Comparison of ENCODE assay signal across 8 cellular contexts in genomic region chr3:129650256-129650872, GRCh38. TPM values are rescaled to one million over a fixed set of nuclear protein-coding genes. Genes with fewer than 3 reads are reported as not detected.
A peak's percentile ranks its signal among the peaks of the same experiment; 100 is the strongest.
DNase-seq lines count a peak whose midpoint lies in the region; ATAC-seq lines count a peak whose summit lies in the region.

No MANE protein-coding gene starts in this region.

- H3K79me1 ChIP-seq in mesendoderm (ENCODE audit: low read length) = no peaks in the 10 kb centered on the region

- no peak overlapping the region for H2BK5ac ChIP-seq in mesendoderm (ENCODE audit: low read length)

- H3K4me3 Mint-ChIP-seq in activated CD4-positive, alpha-beta T cell treated with anti-CD3 and anti-CD28 coated beads, Interleukin-2, amount 10 ng/mL, durations not matched to agents 7 days and 5 days = no peak overlapping the region
- no peak overlapping the region for H3K4me3 Mint-ChIP-seq in effector memory CD8-positive, alpha-beta T cell

- no peak for ATAC-seq in activated CD4-positive, CD25-positive, alpha-beta regulatory T cell treated with anti-CD3 and anti-CD28 coated beads, Interleukin-2, amount 50 U/mL, for 24 hours
- no peak for ATAC-seq in effector memory CD8-positive, alpha-beta T cell (replicated peaks)

- H3K36me3 ChIP-seq in mesendoderm (ENCODE audit: control insufficient read depth, insufficient read depth, low read length) = no peaks in the 10 kb centered on the region

- no peaks in the 10 kb centered on the region for H3K4me1 Mint-ChIP-seq in activated CD4-positive, alpha-beta T cell treated with anti-CD3 and anti-CD28 coated beads, Interleukin-2, amount 10 ng/mL, durations not matched to agents 7 days and 5 days
- H3K4me1 Mint-ChIP-seq in effector memory CD8-positive, alpha-beta T cell (ENCODE audit: low read depth in 2 of 2) = peaks cover 3 to 4% of the 10 kb centered on the region in 2 donors

- H3K23ac ChIP-seq in mesendoderm (ENCODE audit: low read length) = no peak overlapping the region

- CTCF ChIA-PET in activated CD4-positive, alpha-beta T cell treated with anti-CD3 and anti-CD28 coated beads, Interleukin-2, amount 10 ng/mL, durations not matched to agents 7 days and 5 days (lab: Charles Lee) = interaction anchor here (0.7 to 1.2 kb wide), 3 partner anchors 164 to 299 kb away, joined by 3 read pairs; no protein-coding TSS in a partner anchor

- H3K9ac ChIP-seq in mesendoderm (ENCODE audit: low read length) = peak overlapping the region; percentile 32

- H3K4me3 ChIP-seq in mesendoderm (ENCODE audit: low read length) = no peak overlapping the region

- peaks cover 5% of the 10 kb centered on the region for H3K4me1 ChIP-seq in mesendoderm (ENCODE audit: control insufficient read depth, low read depth, low read length)

- H3K79me2 ChIP-seq in mesendoderm (ENCODE audit: control insufficient read depth, insufficient read depth, low read length) = no peaks in the 10 kb centered on the region

- peak overlapping the region; percentile 22 for H3K56ac ChIP-seq in mesendoderm (ENCODE audit: low read length)

- no peak overlapping the region for H4K8ac ChIP-seq in mesendoderm (ENCODE audit: low read depth, low read length)

- H3K4ac ChIP-seq in mesendoderm (ENCODE audit: low read depth, low read length) = no peak overlapping the region

- H3K27ac ChIP-seq in mesendoderm (ENCODE audit: low read depth, low read length) = no peak overlapping the region

- H3K27me3 ChIP-seq in mesendoderm (ENCODE audit: insufficient read depth, low read length, poor library complexity) = no peaks in the 10 kb centered on the region

- peak overlapping the region; percentile 67 for H2BK120ac ChIP-seq in mesendoderm (ENCODE audit: low read depth, low read length)

- POLR2A ChIA-PET in activated CD4-positive, alpha-beta T cell treated with anti-CD3 and anti-CD28 coated beads, Interleukin-2, amount 10 ng/mL, durations not matched to agents 7 days and 5 days (lab: Charles Lee) = no interaction called here

- no peak overlapping the region for H3K18ac ChIP-seq in mesendoderm (ENCODE audit: low read length)

- H3K27ac Mint-ChIP-seq in activated CD4-positive, alpha-beta T cell treated with anti-CD3 and anti-CD28 coated beads, Interleukin-2, amount 10 ng/mL, durations not matched to agents 7 days and 5 days = no peak overlapping the region
- peak overlapping the region in 1 of 2 donors; percentile 81 for H3K27ac Mint-ChIP-seq in effector memory CD8-positive, alpha-beta T cell

- DNase-seq in activated CD4-positive, CD25-positive, alpha-beta regulatory T cell treated with anti-CD3 and anti-CD28 coated beads, Interleukin-2, amount 50 U/mL, for 16 hours (ENCODE audit: low read depth, low spot score) = peak; percentile 28
- DNase-seq in NCI-H2196 treated with DMSO at 0.1 percent for 48 hours (lab: John Stamatoyannopoulos, UW; ENCODE audit: unreplicated experiment) (peak; percentile 36), mesendoderm (peak; percentile 91), NCI-H345 treated with DMSO at 0.1 percent for 48 hours (lab: John Stamatoyannopoulos, UW; ENCODE audit: unreplicated experiment) (no peak)
- DNase-seq in activated CD4-positive, alpha-beta T cell treated with anti-CD3 and anti-CD28 coated beads, Interleukin-2, amount 10 ng/mL, durations not matched to agents 7 days and 5 days = peak; percentile 65
- peak; percentile 41 to 50 (median 41) for DNase-seq in effector memory CD8-positive, alpha-beta T cell
- peak; percentile 23 for DNase-seq in stimulated activated naive CD4-positive, alpha-beta T cell treated with Interleukin-2 at 50 U/mL for 16 hours (lab: John Stamatoyannopoulos, UW)

- no peak overlapping the region for H3K4me2 ChIP-seq in mesendoderm (ENCODE audit: low read length)

- no peaks in the 10 kb centered on the region for H3K27me3 Mint-ChIP-seq in activated CD4-positive, alpha-beta T cell treated with anti-CD3 and anti-CD28 coated beads, Interleukin-2, amount 10 ng/mL, durations not matched to agents 7 days and 5 days
- no peaks in the 10 kb centered on the region for H3K27me3 Mint-ChIP-seq in effector memory CD8-positive, alpha-beta T cell

- no peak overlapping the region for H2BK15ac ChIP-seq in mesendoderm (replicated peaks; ENCODE audit: low read depth)

- H3K36me3 Mint-ChIP-seq in activated CD4-positive, alpha-beta T cell treated with anti-CD3 and anti-CD28 coated beads, Interleukin-2, amount 10 ng/mL, durations not matched to agents 7 days and 5 days (ENCODE audit: low read depth) = peaks cover 3% of the 10 kb centered on the region
- peaks cover 7% of the 10 kb centered on the region for H3K36me3 Mint-ChIP-seq in effector memory CD8-positive, alpha-beta T cell (ENCODE audit: insufficient read depth)

- H4K5ac ChIP-seq in mesendoderm (ENCODE audit: low read length) = no peak overlapping the region

- H2AK5ac ChIP-seq in mesendoderm (ENCODE audit: low read length) = no peak overlapping the region

- no CpG with 5 or more reads among the region's 7 CpGs for WGBS in mesendoderm (ENCODE audit: extremely low coverage, insufficient coverage, low lambda C conversion rate)

- H3K9me3 Mint-ChIP-seq in activated CD4-positive, alpha-beta T cell treated with anti-CD3 and anti-CD28 coated beads, Interleukin-2, amount 10 ng/mL, durations not matched to agents 7 days and 5 days = no peaks in the 10 kb centered on the region
- H3K9me3 Mint-ChIP-seq in effector memory CD8-positive, alpha-beta T cell = no peaks in the 10 kb centered on the region

RNA-seq across cellular contexts. Expression of gene PLXND1, which starts 43.9 kb away (rescaled TPM):
- 1 to 10 TPM; 1.2 to 1.4 TPM for total RNA-seq in activated CD4-positive, alpha-beta T cell treated with anti-CD3 and anti-CD28 coated beads, Interleukin-2, amount 10 ng/mL, durations not matched to agents 7 days and 5 days
- polyA plus RNA-seq in mesendoderm (2013, experiment 1 of 2) = 94.2 TPM
- 90.0 TPM for polyA plus RNA-seq in mesendoderm (2013, experiment 2 of 2)
